In genomic region chrX:110143454-110144210, GRCh38 we compare ENCODE assay signal across 1 cellular context.
TF ChIP-seq lines count a peak whose summit lies in the region.

No MANE protein-coding gene starts in this region.

TF ChIP-seq in IMR-90, 13 proteins besides CTCF, POLR2A, EP300 and RAD21 (continued from another document):
- TF ChIP-seq USF2 (IDR thresholded peaks at IDR 0.05; ENCODE audit: low read depth, low read length) (no peak), BHLHE40 (IDR thresholded peaks at IDR 0.05; ENCODE audit: low read depth, low read length) (no peak), CEBPB (IDR thresholded peaks at IDR 0.05; ENCODE audit: low read depth, low read length) (no peak), SMC3 (IDR thresholded peaks at IDR 0.05; ENCODE audit: low read depth, low read length) (no peak), FOS (IDR thresholded peaks at IDR 0.05; ENCODE audit: low read depth, low read length) (no peak)
